Comparison of ENCODE assay signal across 16 cellular contexts in genomic region chr17:50182783-50183438, GRCh38. TPM values are rescaled to one million over a fixed set of nuclear protein-coding genes. Genes with fewer than 3 reads are reported as not detected.
DNase-seq lines count a peak whose midpoint lies in the region; ATAC-seq and TF ChIP-seq lines count a peak whose summit lies in the region.
"Had no signal": no experiment of that assay in that cellular context is flagged by ENCODE, and none has a peak within 500 bp of the region (broad histone marks: within the 10 kb centered on the region; RNA-seq: fewer than 3 reads in every experiment).

No MANE protein-coding gene starts in this region.

- POLR2A ChIA-PET in OCI-LY7 (lab: Charles Lee) = no interaction called here

- no peaks in the 10 kb centered on the region for H3K79me2 ChIP-seq in OCI-LY7 (ENCODE audit: insufficient read depth, low read depth, low read length)

- peaks cover 46 to 93% (median 81%) of the 10 kb centered on the region in 10 experiments for H3K4me1 ChIP-seq in BLaER1 treated with 17β-estradiol and CSF1 and Interleukin-3, amounts not matched to agents 10 nM and 100 nM
- H3K4me1 ChIP-seq in OCI-LY7 (ENCODE audit: insufficient read depth, low read length, poor library complexity, severe bottlenecking) = peaks cover 38% of the 10 kb centered on the region
- peaks cover 4% of the 10 kb centered on the region for H3K4me1 ChIP-seq in ovary (ENCODE audit: insufficient read depth)

- peak overlapping the region in 9 of 11 experiments; percentile 30 to 89 (median 86); a peak in 18 of 22 replicates for H3K27ac ChIP-seq in BLaER1 treated with 17β-estradiol and CSF1 and Interleukin-3, amounts not matched to agents 10 nM and 100 nM
- no peak overlapping the region for H3K27ac ChIP-seq in OCI-LY7 (ENCODE audit: low read depth, low read length, poor library complexity, severe bottlenecking)
- peak overlapping the region; percentile 52 to 57 for H3K27ac ChIP-seq in ovary
- H3K27ac ChIP-seq: right lobe of liver, SK-N-MC had no signal

- H3K9me3 ChIP-seq in BLaER1 treated with 17β-estradiol and CSF1 and Interleukin-3, amounts not matched to agents 10 nM and 100 nM (replicated peaks in 1 of 11) = no peaks in the 10 kb centered on the region
- H3K9me3 ChIP-seq in OCI-LY7 (ENCODE audit: low read length) (no peaks in the 10 kb centered on the region), ovary (no peaks in the 10 kb centered on the region)
- H3K9me3 ChIP-seq: MG63, right lobe of liver had no signal

- peaks cover 0 to 9% (median 0%) of the 10 kb centered on the region in 11 experiments; a peak in 3 of 22 replicates for H3K27me3 ChIP-seq in BLaER1 treated with 17β-estradiol and CSF1 and Interleukin-3, amounts not matched to agents 10 nM and 100 nM
- no peaks in the 10 kb centered on the region for H3K27me3 ChIP-seq in ovary
- H3K27me3 ChIP-seq: MG63, right lobe of liver had no signal

- no TSS peak for BruUV-seq in OCI-LY7 (replicated peaks; lab: Mats Ljungman, UMichigan)

- TF ChIP-seq EP300 in ovary (IDR thresholded peaks at IDR 0.05) = no peak

- TF ChIP-seq CTCF in OCI-LY7 (conservative IDR thresholded peaks at IDR 0.05; ENCODE audit: low read length) (no peak), fibroblast of the aortic adventitia (IDR thresholded peaks at IDR 0.05; ENCODE audit: insufficient read depth, low read length) (no peak), ovary (IDR thresholded peaks at IDR 0.05) (no peak)

- no peak for DNase-seq in OCI-LY7 (ENCODE audit: low spot score)
- DNase-seq in fibroblast of the aortic adventitia (ENCODE audit: low read depth) = peak; percentile 48
- DNase-seq in ovary = no peak
- no peak for DNase-seq in MV-4-11 (lab: John Stamatoyannopoulos, UW)
- DNase-seq: amniotic stem cell; HCEC 1CT; MG63; NCI-H2171; stimulated activated naive CD8-positive, alpha-beta T cell treated with anti-CD3 and anti-CD28 coated beads, Interleukin-15, Interleukin-2, amounts not matched to agents 100 U/mL and 50 U/mL, for 24 hours had no signal

- intact Hi-C loops in OCI-LY7 (cut with micrococcal nuclease; ENCODE audit: unreplicated experiment) = no loop called here
- intact Hi-C loops in ovary (cut with DNase I) = loop anchor here in 2 of 4 donors (2.0 kb wide), 2 partner anchors 14 to 30 kb away; no protein-coding TSS in a partner anchor

- no peaks in the 10 kb centered on the region for H3K9me2 ChIP-seq in OCI-LY7 (ENCODE audit: insufficient read depth, low read length)

- WGBS in ovary, 3 donors = 48 to 60% (median 55%) methylated on average over 19 of the region's 19 CpGs

- ATAC-seq in GM18907 (IDR thresholded peaks at IDR 0.05; ENCODE audit: unreplicated experiment) (no peak), GM19463 (IDR thresholded peaks at IDR 0.05; ENCODE audit: unreplicated experiment) (no peak), HG02973 (IDR thresholded peaks at IDR 0.05; ENCODE audit: unreplicated experiment) (no peak)
- ATAC-seq: stimulated activated naive CD8-positive, alpha-beta T cell treated with anti-CD3 and anti-CD28 coated beads, Interleukin-15, Interleukin-2, amounts not matched to agents 100 U/mL and 50 U/mL, for 24 hours had no signal

- peak overlapping the region in 8 of 11 experiments; percentile 31 to 81 (median 73); a peak in 16 of 22 replicates for H3K9ac ChIP-seq in BLaER1 treated with 17β-estradiol and CSF1 and Interleukin-3, amounts not matched to agents 10 nM and 100 nM

- CTCF ChIA-PET in OCI-LY7 (lab: Charles Lee; ENCODE audit: unreplicated experiment) = interaction anchor here (0.8 kb wide), 1 partner anchor 21 kb away, joined by 3 read pairs; no protein-coding TSS in a partner anchor

- peak overlapping the region; percentile 82 to 99 (median 93) for H3K4me2 ChIP-seq in BLaER1 treated with 17β-estradiol and CSF1 and Interleukin-3, amounts not matched to agents 10 nM and 100 nM
- peak overlapping the region; percentile 48 for H3K4me2 ChIP-seq in OCI-LY7 (ENCODE audit: low read length)

- H4K20me1 ChIP-seq in BLaER1 treated with 17β-estradiol and CSF1 and Interleukin-3, amounts not matched to agents 10 nM and 100 nM = no peaks in the 10 kb centered on the region; a peak in 1 of 22 replicates
- H4K20me1 ChIP-seq in OCI-LY7 (ENCODE audit: insufficient read depth, low read length) = no peaks in the 10 kb centered on the region

- no peaks in the 10 kb centered on the region for H3K36me3 ChIP-seq in BLaER1 treated with 17β-estradiol and CSF1 and Interleukin-3, amounts not matched to agents 10 nM and 100 nM
- H3K36me3 ChIP-seq in OCI-LY7 (ENCODE audit: insufficient read depth, low read length) = no peaks in the 10 kb centered on the region
- no peaks in the 10 kb centered on the region for H3K36me3 ChIP-seq in ovary
- H3K36me3 ChIP-seq: right lobe of liver had no signal

- peak overlapping the region in 3 of 10 experiments; percentile 20 to 43 (median 21); a peak in 2 of 20 replicates for H3K4me3 ChIP-seq in BLaER1 treated with 17β-estradiol and CSF1 and Interleukin-3, amounts not matched to agents 10 nM and 100 nM
- H3K4me3 ChIP-seq in OCI-LY7 (ENCODE audit: low read depth, low read length, poor library complexity, severe bottlenecking) = no peak overlapping the region
- H3K4me3 ChIP-seq in fibroblast of the aortic adventitia (ENCODE audit: low read depth, low read length) = no peak overlapping the region
- no peak overlapping the region for H3K4me3 ChIP-seq in ovary
- H3K4me3 ChIP-seq: MG63, right lobe of liver, SK-N-MC had no signal

- H2AFZ ChIP-seq in OCI-LY7 (ENCODE audit: low read length) = no peak overlapping the region

- no peak for TF ChIP-seq POLR2A in ovary (IDR thresholded peaks at IDR 0.05)

RNA-seq across cellular contexts. Expression of gene SGCA, which starts 17.1 kb away (rescaled TPM):
- 0.57 TPM in 1 of 2 replicates, not detected in the other for total RNA-seq in OCI-LY7 (2014; rRNA removed; shearing (Covaris generic))
- total RNA-seq in OCI-LY7 (2022) (1.1 TPM in 1 of 2 replicates, not detected in the other), fibroblast of the aortic adventitia (ENCODE audit: low replicate concordance) (0.65 and 0.90 TPM in 2 replicates), ovary (1 to 10 TPM in 5 of 7 donors, under 1 TPM in 2; 0.48 to 3.4 (median 1.2) TPM)
- 1 to 10 TPM; 2.2 to 3.4 TPM for polyA plus RNA-seq in ovary
- total RNA-seq: dermis microvascular lymphatic vessel endothelial cell had no signal

RNA-seq across cellular contexts. Expression of gene COL1A1, which starts 18.5 kb away (rescaled TPM):
- not detected in 2 replicates for total RNA-seq in OCI-LY7 (2014; rRNA removed; shearing (Covaris generic))
- total RNA-seq in OCI-LY7 (2022) = not detected in 2 replicates
- total RNA-seq in fibroblast of the aortic adventitia (ENCODE audit: low replicate concordance) = 2,633 and 16,513 TPM in 2 replicates
- 1,000 to 10,000 TPM in 1 of 7 donors, 100 to 1,000 TPM in 5, 10 to 100 TPM in 1; 71.2 to 1,087 (median 550) TPM for total RNA-seq in ovary
- 100 to 1,000 TPM; 260 to 321 TPM for polyA plus RNA-seq in ovary

RNA-seq across cellular contexts. Expression of gene PPP1R9B, which starts 32.4 kb away (rescaled TPM):
- total RNA-seq in OCI-LY7 (2014; rRNA removed; shearing (Covaris generic)) = 45.3 and 73.2 TPM in 2 replicates
- total RNA-seq in OCI-LY7 (2022) (73.9 and 87.0 TPM in 2 replicates), fibroblast of the aortic adventitia (ENCODE audit: low replicate concordance) (59.3 and 85.4 TPM in 2 replicates), ovary (100 to 1,000 TPM in 1 of 7 donors, 10 to 100 TPM in 6; 14.8 to 109 (median 75.4) TPM)
- polyA plus RNA-seq in ovary = 10 to 100 TPM; 17.8 to 33.0 TPM

RNA-seq across cellular contexts. Expression of gene SAMD14, which starts 53.0 kb away (rescaled TPM):
- not detected in 2 replicates for total RNA-seq in OCI-LY7 (2014; rRNA removed; shearing (Covaris generic))
- 0.13 and 0.59 TPM in 2 replicates for total RNA-seq in OCI-LY7 (2022)
- total RNA-seq in fibroblast of the aortic adventitia (ENCODE audit: low replicate concordance) = 1.6 and 5.1 TPM in 2 replicates
- 1 to 10 TPM in 5 of 7 donors, under 1 TPM in 2; 0.36 to 4.9 (median 1.7) TPM for total RNA-seq in ovary
- polyA plus RNA-seq in ovary = 1 to 10 TPM in 1 of 2 donors, under 1 TPM in 1; 0.77 to 2.2 TPM

Comparison
In these comparisons a context has a peak if more than half of its experiments do, and no peak if none do; other contexts are left out.
1. RNA of gene COL1A1, which starts 18.5 kb away (total RNA-seq): 2,633 to 16,513 TPM in fibroblast of the aortic adventitia and 71.2 to 1,087 TPM in ovary; not detected in OCI-LY7; every median in the first group is over 10 times any median in the second.